In the genomic region with DNA sequence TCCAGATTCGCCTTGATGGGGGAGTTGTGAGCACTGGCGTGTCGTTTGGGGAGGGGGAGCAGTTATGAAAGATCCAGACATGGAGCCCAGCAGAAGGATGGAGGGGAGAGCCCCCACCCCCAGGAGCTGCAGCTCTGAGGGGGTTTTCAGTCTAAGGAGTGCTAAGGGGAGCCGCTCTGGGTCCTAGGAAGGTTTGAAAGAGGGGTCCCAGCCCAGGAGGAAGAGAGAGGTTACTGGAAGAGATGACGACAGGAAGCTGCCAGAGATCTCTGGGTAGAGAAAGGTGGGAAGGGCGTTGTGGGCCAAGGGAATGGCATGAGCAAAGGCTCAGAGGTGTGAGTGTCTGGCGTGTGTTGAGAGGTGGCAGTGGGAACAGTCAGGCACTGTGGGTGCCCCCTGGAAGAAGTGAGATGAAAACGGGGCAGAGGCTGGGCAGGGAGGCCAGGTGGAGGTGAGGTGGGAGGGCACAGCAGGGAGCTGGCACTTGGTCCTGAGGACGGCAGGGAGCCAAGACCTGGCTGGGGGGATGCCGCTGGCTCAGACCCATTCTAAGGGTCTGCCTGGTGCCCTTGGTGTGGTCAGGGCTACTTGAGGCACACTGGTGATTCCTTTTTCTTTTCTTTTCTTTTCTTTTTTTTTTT, we compare ENCODE assay signal across 1 cellular context.
TF ChIP-seq lines count a peak whose summit lies in the region.

No MANE protein-coding gene starts in this region.

TF ChIP-seq in GM23338, 12 proteins besides CTCF, POLR2A, EP300 and RAD21 (continued from another document):
- TF ChIP-seq JUNB (IDR thresholded peaks at IDR 0.05; ENCODE audit: unreplicated experiment) (no peak), ZNF331 (CRISPR knock-in tag; IDR thresholded peaks at IDR 0.05; ENCODE audit: low read depth) (no peak), POLR2AphosphoS5 (IDR thresholded peaks at IDR 0.05; ENCODE audit: low read depth) (no peak)
- TF ChIP-seq, protein P1, sequence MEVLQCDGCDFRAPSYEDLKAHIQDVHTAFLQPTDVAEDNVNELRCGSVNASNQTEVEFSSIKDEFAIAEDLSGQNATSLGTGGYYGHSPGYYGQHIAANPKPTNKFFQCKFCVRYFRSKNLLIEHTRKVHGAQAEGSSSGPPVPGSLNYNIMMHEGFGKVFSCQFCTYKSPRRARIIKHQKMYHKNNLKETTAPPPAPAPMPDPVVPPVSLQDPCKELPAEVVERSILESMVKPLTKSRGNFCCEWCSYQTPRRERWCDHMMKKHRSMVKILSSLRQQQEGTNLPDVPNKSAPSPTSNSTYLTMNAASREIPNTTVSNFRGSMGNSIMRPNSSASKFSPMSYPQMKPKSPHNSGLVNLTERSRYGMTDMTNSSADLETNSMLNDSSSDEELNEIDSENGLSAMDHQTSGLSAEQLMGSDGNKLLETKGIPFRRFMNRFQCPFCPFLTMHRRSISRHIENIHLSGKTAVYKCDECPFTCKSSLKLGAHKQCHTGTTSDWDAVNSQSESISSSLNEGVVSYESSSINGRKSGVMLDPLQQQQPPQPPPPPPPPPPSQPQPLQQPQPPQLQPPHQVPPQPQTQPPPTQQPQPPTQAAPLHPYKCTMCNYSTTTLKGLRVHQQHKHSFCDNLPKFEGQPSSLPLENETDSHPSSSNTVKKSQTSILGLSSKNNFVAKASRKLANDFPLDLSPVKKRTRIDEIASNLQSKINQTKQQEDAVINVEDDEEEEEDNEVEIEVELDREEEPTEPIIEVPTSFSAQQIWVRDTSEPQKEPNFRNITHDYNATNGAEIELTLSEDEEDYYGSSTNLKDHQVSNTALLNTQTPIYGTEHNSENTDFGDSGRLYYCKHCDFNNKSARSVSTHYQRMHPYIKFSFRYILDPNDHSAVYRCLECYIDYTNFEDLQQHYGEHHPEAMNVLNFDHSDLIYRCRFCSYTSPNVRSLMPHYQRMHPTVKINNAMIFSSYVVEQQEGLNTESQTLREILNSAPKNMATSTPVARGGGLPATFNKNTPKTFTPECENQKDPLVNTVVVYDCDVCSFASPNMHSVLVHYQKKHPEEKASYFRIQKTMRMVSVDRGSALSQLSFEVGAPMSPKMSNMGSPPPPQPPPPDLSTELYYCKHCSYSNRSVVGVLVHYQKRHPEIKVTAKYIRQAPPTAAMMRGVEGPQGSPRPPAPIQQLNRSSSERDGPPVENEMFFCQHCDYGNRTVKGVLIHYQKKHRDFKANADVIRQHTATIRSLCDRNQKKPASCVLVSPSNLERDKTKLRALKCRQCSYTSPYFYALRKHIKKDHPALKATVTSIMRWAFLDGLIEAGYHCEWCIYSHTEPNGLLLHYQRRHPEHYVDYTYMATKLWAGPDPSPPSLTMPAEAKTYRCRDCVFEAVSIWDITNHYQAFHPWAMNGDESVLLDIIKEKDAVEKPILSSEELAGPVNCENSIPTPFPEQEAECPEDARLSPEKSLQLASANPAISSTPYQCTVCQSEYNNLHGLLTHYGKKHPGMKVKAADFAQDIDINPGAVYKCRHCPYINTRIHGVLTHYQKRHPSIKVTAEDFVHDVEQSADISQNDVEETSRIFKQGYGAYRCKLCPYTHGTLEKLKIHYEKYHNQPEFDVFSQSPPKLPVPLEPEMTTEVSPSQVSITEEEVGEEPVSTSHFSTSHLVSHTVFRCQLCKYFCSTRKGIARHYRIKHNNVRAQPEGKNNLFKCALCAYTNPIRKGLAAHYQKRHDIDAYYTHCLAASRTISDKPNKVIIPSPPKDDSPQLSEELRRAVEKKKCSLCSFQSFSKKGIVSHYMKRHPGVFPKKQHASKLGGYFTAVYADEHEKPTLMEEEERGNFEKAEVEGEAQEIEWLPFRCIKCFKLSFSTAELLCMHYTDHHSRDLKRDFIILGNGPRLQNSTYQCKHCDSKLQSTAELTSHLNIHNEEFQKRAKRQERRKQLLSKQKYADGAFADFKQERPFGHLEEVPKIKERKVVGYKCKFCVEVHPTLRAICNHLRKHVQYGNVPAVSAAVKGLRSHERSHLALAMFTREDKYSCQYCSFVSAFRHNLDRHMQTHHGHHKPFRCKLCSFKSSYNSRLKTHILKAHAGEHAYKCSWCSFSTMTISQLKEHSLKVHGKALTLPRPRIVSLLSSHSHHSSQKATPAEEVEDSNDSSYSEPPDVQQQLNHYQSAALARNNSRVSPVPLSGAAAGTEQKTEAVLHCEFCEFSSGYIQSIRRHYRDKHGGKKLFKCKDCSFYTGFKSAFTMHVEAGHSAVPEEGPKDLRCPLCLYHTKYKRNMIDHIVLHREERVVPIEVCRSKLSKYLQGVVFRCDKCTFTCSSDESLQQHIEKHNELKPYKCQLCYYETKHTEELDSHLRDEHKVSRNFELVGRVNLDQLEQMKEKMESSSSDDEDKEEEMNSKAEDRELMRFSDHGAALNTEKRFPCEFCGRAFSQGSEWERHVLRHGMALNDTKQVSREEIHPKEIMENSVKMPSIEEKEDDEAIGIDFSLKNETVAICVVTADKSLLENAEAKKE (CRISPR knock-in tag; IDR thresholded peaks at IDR 0.05): no peak
- TF ChIP-seq, protein P2, sequence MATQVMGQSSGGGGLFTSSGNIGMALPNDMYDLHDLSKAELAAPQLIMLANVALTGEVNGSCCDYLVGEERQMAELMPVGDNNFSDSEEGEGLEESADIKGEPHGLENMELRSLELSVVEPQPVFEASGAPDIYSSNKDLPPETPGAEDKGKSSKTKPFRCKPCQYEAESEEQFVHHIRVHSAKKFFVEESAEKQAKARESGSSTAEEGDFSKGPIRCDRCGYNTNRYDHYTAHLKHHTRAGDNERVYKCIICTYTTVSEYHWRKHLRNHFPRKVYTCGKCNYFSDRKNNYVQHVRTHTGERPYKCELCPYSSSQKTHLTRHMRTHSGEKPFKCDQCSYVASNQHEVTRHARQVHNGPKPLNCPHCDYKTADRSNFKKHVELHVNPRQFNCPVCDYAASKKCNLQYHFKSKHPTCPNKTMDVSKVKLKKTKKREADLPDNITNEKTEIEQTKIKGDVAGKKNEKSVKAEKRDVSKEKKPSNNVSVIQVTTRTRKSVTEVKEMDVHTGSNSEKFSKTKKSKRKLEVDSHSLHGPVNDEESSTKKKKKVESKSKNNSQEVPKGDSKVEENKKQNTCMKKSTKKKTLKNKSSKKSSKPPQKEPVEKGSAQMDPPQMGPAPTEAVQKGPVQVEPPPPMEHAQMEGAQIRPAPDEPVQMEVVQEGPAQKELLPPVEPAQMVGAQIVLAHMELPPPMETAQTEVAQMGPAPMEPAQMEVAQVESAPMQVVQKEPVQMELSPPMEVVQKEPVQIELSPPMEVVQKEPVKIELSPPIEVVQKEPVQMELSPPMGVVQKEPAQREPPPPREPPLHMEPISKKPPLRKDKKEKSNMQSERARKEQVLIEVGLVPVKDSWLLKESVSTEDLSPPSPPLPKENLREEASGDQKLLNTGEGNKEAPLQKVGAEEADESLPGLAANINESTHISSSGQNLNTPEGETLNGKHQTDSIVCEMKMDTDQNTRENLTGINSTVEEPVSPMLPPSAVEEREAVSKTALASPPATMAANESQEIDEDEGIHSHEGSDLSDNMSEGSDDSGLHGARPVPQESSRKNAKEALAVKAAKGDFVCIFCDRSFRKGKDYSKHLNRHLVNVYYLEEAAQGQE (IDR thresholded peaks at IDR 0.05; ENCODE audit: unreplicated experiment): no peak
TF ChIP-seq in GM23338: peak in this region for 0.
